Comparison of ENCODE assay signal across 24 cellular contexts in genomic region chr7:117937049-117937448, GRCh38.
"Had no signal": no experiment of that assay in that cellular context is flagged by ENCODE, and none has a peak within 500 bp of the region (broad histone marks: within the 10 kb centered on the region; RNA-seq: fewer than 3 reads in every experiment).

No MANE protein-coding gene starts in this region.

- H3K4me3 ChIP-seq: cardiac muscle cell, Peyer's patch, SJCRH30 had no signal

- H3K27ac ChIP-seq: cardiac muscle cell, KMS-11, Peyer's patch, RWPE1, SJCRH30, VCaP had no signal

- H3K4me1 ChIP-seq: Peyer's patch, SJCRH30 had no signal

- H3K36me3 ChIP-seq: cardiac muscle cell, Peyer's patch, SJCRH30 had no signal

- H3K27me3 ChIP-seq: cardiac muscle cell, Peyer's patch had no signal

- DNase-seq: activated CD4-positive, alpha-beta memory T cell treated with anti-CD3 and anti-CD28 coated beads for 36 hours; activated CD4-positive, alpha-beta T cell treated with anti-CD3 and anti-CD28 coated beads, Interleukin-2, amount 10 ng/mL, durations not matched to agents 7 days and 5 days; activated CD4-positive, CD25-positive, alpha-beta regulatory T cell; activated CD8-positive, alpha-beta memory T cell treated with anti-CD3 and anti-CD28 coated beads for 24 hours; activated gamma-delta T cell; activated naive CD4-positive, alpha-beta T cell treated with anti-CD3 and anti-CD28 coated beads for 36 hours; activated T-cell treated with anti-CD3 and anti-CD28 coated beads, Interleukin-2, amount 50 U/mL, for 4 hours; amygdala; MV-4-11; NCI-H1092 treated with DMSO at 0.1 percent for 48 hours; NCI-H146; NCI-H1930; NCI-H446; NCI-H526; NK-92 treated with Interleukin-12 subunit alpha and Interleukin-12 subunit beta, amount 100 ng/mL, for 24 hours; Peyer's patch; Right ventricle myocardium superior; SJCRH30; SK-N-SH; T-helper 1 cell had no signal

- H3K9me3 ChIP-seq: Peyer's patch, SJCRH30, SK-N-SH had no signal

- ATAC-seq: activated T-cell treated with anti-CD3 and anti-CD28 coated beads, Interleukin-2, amount 50 U/mL, for 4 hours had no signal
